ENCODE assay signal across 13 cellular contexts in genomic region chr3:54116129-54116528, GRCh38. TPM values are rescaled to one million over a fixed set of nuclear protein-coding genes. Genes with fewer than 3 reads are reported as not detected.
"Had no signal": no experiment of that assay in that cellular context is flagged by ENCODE, and none has a peak within 500 bp of the region (broad histone marks: within the 10 kb centered on the region; RNA-seq: fewer than 3 reads in every experiment).

No MANE protein-coding gene starts in this region.

RNA-seq across cellular contexts. Expression of gene CACNA2D3, which starts 6.2 kb away (rescaled TPM):
- total RNA-seq: activated naive CD4-positive, alpha-beta T cell treated with anti-CD3 and anti-CD28 coated beads for 36 hours; activated naive CD4-positive, alpha-beta T cell treated with anti-CD3 and anti-CD28 coated beads, Interleukin-2, amount 50 U/mL, for 72 hours; activated naive CD8-positive, alpha-beta T cell treated with anti-CD3 and anti-CD28 coated beads for 36 hours; activated naive CD8-positive, alpha-beta T cell treated with anti-CD3 and anti-CD28 coated beads, Interleukin-2, amount 10 ng/mL, durations not matched to agents 7 days and 5 days; activated T-cell treated with anti-CD3 and anti-CD28 coated beads, Interleukin-2, amount 50 U/mL, for 4 hours; activated T-cell treated with anti-CD3 and anti-CD28 coated beads, Interleukin-2, amount 50 U/mL, for 72 hours; activated T-helper 1 cell treated with anti-CD3 and anti-CD28 coated beads, Interleukin-12 subunit alpha, Interleukin-12 subunit beta, Interleukin-2, Interleukin-4 antibody, amounts not matched to agents 30 ng/mL and 10 ng/mL and 1 ng/mL, durations not matched to agents 14 hours and 24 hours and 36 hours; activated T-helper 17 cell treated with anti-CD3 and anti-CD28 coated beads, Interleukin-2, amount 50 U/mL, for 72 hours; activated T-helper 2 cell treated with anti-CD3 and anti-CD28 coated beads, Interferon-gamma antibody, Interleukin-2, Interleukin-4, amounts not matched to agents 10 μg/mL and 5 μg/mL and 100 μg/mL, durations not matched to agents 14 hours and 24 hours and 36 hours; ascending aorta; body of pancreas; bronchial epithelial cell; chondrocyte had no signal
